ENCODE assay signal across 8 cellular contexts in genomic region chr18:47175283-47175894, GRCh38. TPM values are rescaled to one million over a fixed set of nuclear protein-coding genes. Genes with fewer than 3 reads are reported as not detected.
A peak's percentile ranks its signal among the peaks of the same experiment; 100 is the strongest.
DNase-seq lines count a peak whose midpoint lies in the region; ATAC-seq and TF ChIP-seq lines count a peak whose summit lies in the region.

No MANE protein-coding gene starts in this region.

- TF ChIP-seq RAD21 in SK-N-SH (IDR thresholded peaks at IDR 0.05; ENCODE audit: low read length), result no peak

- in situ Hi-C loops in HAP-1 (cut with MboI; ENCODE audit: low sequenced_read_pairs), result no loop called here

- H3K79me2 ChIP-seq in SK-N-SH (ENCODE audit: insufficient read depth), result peaks cover 58% of the 10 kb centered on the region

- no peaks in the 10 kb centered on the region for H3K4me1 ChIP-seq in Caco-2
- peaks cover 3% of the 10 kb centered on the region; the same call in 1 of the 2 replicates for H3K4me1 ChIP-seq in HAP-1
- peaks cover 0 to 4% of the 10 kb centered on the region in 2 experiments; a peak in 2 of 4 replicates for H3K4me1 ChIP-seq in SK-N-SH (ENCODE audit: control insufficient read depth in 1 of 2, insufficient read depth in 2 of 2, low read depth in 1 of 2, low read length in 1 of 2)
- H3K4me1 ChIP-seq in heart left ventricle, result peaks cover 3 to 34% (median 16%) of the 10 kb centered on the region in 12 donors
- H3K4me1 ChIP-seq in spleen, result peaks cover 13 to 54% (median 29%) of the 10 kb centered on the region in 6 donors

- peak overlapping the region; percentile 68 for H3K4me3 ChIP-seq in Caco-2 (ENCODE audit: low read depth, low read length)
- H3K4me3 ChIP-seq in HAP-1, result peak overlapping the region; percentile 99
- peak overlapping the region; percentile 76 to 100 for H3K4me3 ChIP-seq in SK-N-SH (ENCODE audit: low read depth in 2 of 2, low read length in 1 of 2)
- peak overlapping the region; percentile 74 to 99 (median 88) for H3K4me3 ChIP-seq in heart left ventricle
- H3K4me3 ChIP-seq in spleen, result peak overlapping the region; percentile 66 to 99 (median 82)

- peak overlapping the region; percentile 99 for H3K9ac ChIP-seq in SK-N-SH

- no peak overlapping the region for H3K27ac Mint-ChIP-seq in Caco-2 (ENCODE audit: unreplicated experiment)

- intact Hi-C loops in Caco-2 (cut with micrococcal nuclease; ENCODE audit: unreplicated experiment) (no loop called here), heart left ventricle (cut with DNase I) (loop anchor here in 3 of 10 donors (2.0 to 10.0 kb wide), 3 partner anchors 25 to 829 kb away; partner anchors contain the start of gene HDHD2 (in 1 of the 3)), spleen (cut with DNase I; ENCODE audit: low total_unique reads) (no loop called here)

- POLR2A ChIA-PET in Caco-2 (lab: Charles Lee), result no interaction called here
- POLR2A ChIA-PET in SK-N-SH (lab: Yijun Ruan, JAX), result no interaction called here

- no peak for TF ChIP-seq EP300 in SK-N-SH (IDR thresholded peaks at IDR 0.05; ENCODE audit: borderline replicate concordance in 1 of 2, low read depth in 1 of 2, low read length in 1 of 2)

- no TSS peak for BruUV-seq in Caco-2 (replicated peaks; lab: Mats Ljungman, UMichigan)

- peak overlapping the region; percentile 91 for H3K4me2 ChIP-seq in SK-N-SH

- no peaks in the 10 kb centered on the region for H3K9me3 Mint-ChIP-seq in Caco-2 (ENCODE audit: unreplicated experiment)

- CTCF ChIA-PET in Caco-2 (lab: Charles Lee), result no interaction called here
- CTCF ChIA-PET in SK-N-SH (lab: Yijun Ruan, JAX), result interaction anchor here (0.8 to 1.9 kb wide), 2 partner anchors 11 to 29 kb away, joined by 3 to 8 read pairs; no protein-coding TSS in a partner anchor

- TF ChIP-seq CTCF in Caco-2 (IDR thresholded peaks at IDR 0.05; ENCODE audit: insufficient read depth in 1 of 2, low read depth in 1 of 2, low read length in 1 of 2, severe bottlenecking in 1 of 2, unreplicated experiment in 1 of 2), result no peak
- no peak for TF ChIP-seq CTCF in SK-N-SH (IDR thresholded peaks at IDR 0.05)
- TF ChIP-seq CTCF in heart left ventricle (IDR thresholded peaks at IDR 0.05), result no peak
- TF ChIP-seq CTCF in spleen (IDR thresholded peaks at IDR 0.05 in 8 of 11, conservative IDR thresholded peaks at IDR 0.05 in 3 of 11), result no peak

- H3K36me3 ChIP-seq in Caco-2 (ENCODE audit: control insufficient read depth, insufficient read depth, low read length) (no peaks in the 10 kb centered on the region), HAP-1 (replicated peaks) (no peaks in the 10 kb centered on the region), SK-N-SH (replicated peaks in 1 of 2; ENCODE audit: control insufficient read depth in 1 of 2, insufficient read depth in 2 of 2, low read length in 1 of 2) (peaks cover 0 to 11% of the 10 kb centered on the region in 2 experiments), heart left ventricle (no peaks in the 10 kb centered on the region), spleen (no peaks in the 10 kb centered on the region)

- peak overlapping the region; percentile 82 to 85 for H3K27ac ChIP-seq in SK-N-SH (ENCODE audit: low read depth in 2 of 2, low read length in 1 of 2)
- H3K27ac ChIP-seq in heart left ventricle, result peak overlapping the region in 11 of 12 donors; percentile 81 to 90 (median 88)
- peak overlapping the region; percentile 53 to 86 (median 78) for H3K27ac ChIP-seq in spleen

- no peaks in the 10 kb centered on the region for H3K9me2 ChIP-seq in SK-N-SH

- H3K27me3 Mint-ChIP-seq in Caco-2 (ENCODE audit: insufficient read depth, unreplicated experiment), result no peaks in the 10 kb centered on the region

- H3K4me3 Mint-ChIP-seq in Caco-2 (ENCODE audit: unreplicated experiment), result no peak overlapping the region

- H3K4me1 Mint-ChIP-seq in Caco-2 (ENCODE audit: low read depth, unreplicated experiment), result no peaks in the 10 kb centered on the region

- H3K27me3 ChIP-seq in Caco-2 (replicated peaks; ENCODE audit: control insufficient read depth, insufficient read depth, low read length) (no peaks in the 10 kb centered on the region), HAP-1 (ENCODE audit: low read depth) (no peaks in the 10 kb centered on the region), SK-N-SH (ENCODE audit: insufficient read depth) (no peaks in the 10 kb centered on the region), heart left ventricle (no peaks in the 10 kb centered on the region), spleen (replicated peaks in 1 of 7) (no peaks in the 10 kb centered on the region)

- no peaks in the 10 kb centered on the region for H3K9me3 ChIP-seq in Caco-2
- no peaks in the 10 kb centered on the region for H3K9me3 ChIP-seq in HAP-1
- H3K9me3 ChIP-seq in SK-N-SH, result no peaks in the 10 kb centered on the region
- no peaks in the 10 kb centered on the region for H3K9me3 ChIP-seq in heart left ventricle
- H3K9me3 ChIP-seq in spleen, result no peaks in the 10 kb centered on the region

- DNase-seq in Caco-2 (peak in 1 of 2 experiments; percentile 1), HAP-1 (ENCODE audit: low spot score in 2 of 2) (peak in 1 of 2 experiments; percentile 32), SK-N-SH (no peak), heart left ventricle (peak in 1 of 5 donors; percentile 30), spleen (no peak), C1 segment of cervical spinal cord (lab: John Stamatoyannopoulos, UW) (no peak), NCI-H2171 (lab: John Stamatoyannopoulos, UW) (no peak), activated T-cell treated with anti-CD3 and anti-CD28 coated beads for 4 hours (no peak)

- peak overlapping the region; percentile 96 for H2AFZ ChIP-seq in SK-N-SH (ENCODE audit: low read depth)

- ATAC-seq in heart left ventricle, result peak in 2 of 4 donors; percentile 12 to 36

- H4K20me1 ChIP-seq in SK-N-SH (ENCODE audit: insufficient read depth), result peaks cover 23% of the 10 kb centered on the region

- no peaks in the 10 kb centered on the region for H3F3A ChIP-seq in SK-N-SH (replicated peaks; ENCODE audit: insufficient read depth)

- no peak for TF ChIP-seq POLR2A in heart left ventricle (IDR thresholded peaks at IDR 0.05)
- no peak for TF ChIP-seq POLR2A in spleen (IDR thresholded peaks at IDR 0.05)

- 6% methylated on average over 24 of the region's 24 CpGs for WGBS in SK-N-SH (ENCODE audit: low lambda C conversion rate)
- 3 to 6% (median 4%) methylated on average over 24 of the region's 24 CpGs for WGBS in heart left ventricle, 4 donors
- 4 to 9% (median 6%) methylated on average over 24 of the region's 24 CpGs for WGBS in spleen, 5 donors

- H3K36me3 Mint-ChIP-seq in Caco-2 (ENCODE audit: insufficient read depth, unreplicated experiment), result no peaks in the 10 kb centered on the region

TF ChIP-seq in SK-N-SH, 30 proteins besides CTCF, POLR2A, EP300 and RAD21:
- TF ChIP-seq RCOR1 (IDR thresholded peaks at IDR 0.05; ENCODE audit: low read length), result no peak
- no peak for TF ChIP-seq GABPA (IDR thresholded peaks at IDR 0.05; ENCODE audit: low read depth)
- TF ChIP-seq YY1 (IDR thresholded peaks at IDR 0.05; ENCODE audit: low read depth), result no peak
- TF ChIP-seq TAF1 (IDR thresholded peaks at IDR 0.05; ENCODE audit: borderline replicate concordance, low read depth, low read length), result no peak
- TF ChIP-seq NFIC (IDR thresholded peaks at IDR 0.05; ENCODE audit: borderline replicate concordance), result no peak
- TF ChIP-seq USF1 (IDR thresholded peaks at IDR 0.05; ENCODE audit: borderline replicate concordance, low read depth), result no peak
- no peak for TF ChIP-seq FOXJ3 (CRISPR knock-in tag; IDR thresholded peaks at IDR 0.05)

RNA-seq across cellular contexts. Expression of gene IER3IP1, which starts 0.8 kb away (rescaled TPM):
- total RNA-seq in Caco-2 (2022) (5.0 and 5.9 TPM in 2 replicates), heart left ventricle (10 to 100 TPM in 7 of 9 donors, 1 to 10 TPM in 2; 6.9 to 11.5 (median 10.2) TPM), spleen (10 to 100 TPM in 5 of 7 donors, 1 to 10 TPM in 2; 8.4 to 15.1 (median 11.5) TPM)
- polyA plus RNA-seq in SK-N-SH (2012; rRNA removed) (10.7 and 13.7 TPM in 2 replicates), heart left ventricle (10 to 100 TPM; 16.5 to 21.9 TPM), spleen (10 to 100 TPM; 10.2 to 12.9 (median 12.3) TPM)
- 18.3 and 27.7 TPM in 2 replicates for polyA plus RNA-seq in SK-N-SH (2012; cell fraction: cytosol; rRNA removed)
- polyA plus RNA-seq in SK-N-SH (2012; cell fraction: nucleus; rRNA removed), result 3.1 and 4.7 TPM in 2 replicates

RNA-seq across cellular contexts. Expression of gene HDHD2, which starts 25.1 kb away (rescaled TPM):
- total RNA-seq in Caco-2 (2022), result 14.7 and 15.5 TPM in 2 replicates
- polyA plus RNA-seq in SK-N-SH (2012; rRNA removed), result 10.5 and 10.6 TPM in 2 replicates
- polyA plus RNA-seq in SK-N-SH (2012; cell fraction: cytosol; rRNA removed), result 13.5 and 17.8 TPM in 2 replicates
- 8.7 and 16.0 TPM in 2 replicates for polyA plus RNA-seq in SK-N-SH (2012; cell fraction: nucleus; rRNA removed)
- total RNA-seq in heart left ventricle, result 10 to 100 TPM; 16.8 to 50.8 (median 40.6) TPM
- polyA plus RNA-seq in heart left ventricle, result 10 to 100 TPM; 15.8 to 28.7 TPM
- 10 to 100 TPM; 26.6 to 39.6 (median 34.5) TPM for total RNA-seq in spleen
- polyA plus RNA-seq in spleen, result 10 to 100 TPM; 19.7 to 24.1 (median 22.3) TPM
